1 cellular context compared by ENCODE assay signal in genomic region chr14:34629657-34630529, GRCh38.
TF ChIP-seq lines count a peak whose summit lies in the region.

TSS of gene SNX6 (minus strand) at chr14:34630148. CDS start at chr14:34630116, 32 bp downstream.

TF ChIP-seq in K562, 482 proteins besides CTCF, POLR2A, EP300 and RAD21 (continued from another document and continues in another):
- no peak for TF ChIP-seq BCLAF1 (IDR thresholded peaks at IDR 0.05; ENCODE audit: borderline replicate concordance in 1 of 2, control insufficient read depth in 1 of 2, low read depth in 2 of 2, low read length in 1 of 2)
- no peak for TF ChIP-seq ZNF277 (CRISPR knock-in tag; IDR thresholded peaks at IDR 0.05; ENCODE audit: borderline replicate concordance)
- peak; percentile 32; the same call in 1 of the 2 replicates for TF ChIP-seq SPI1 (IDR thresholded peaks at IDR 0.05; ENCODE audit: borderline replicate concordance, low read depth, low read length)
- TF ChIP-seq MYNN (IDR thresholded peaks at IDR 0.05): no peak
- TF ChIP-seq MYNN (CRISPR knock-in tag; IDR thresholded peaks at IDR 0.05): no peak
- TF ChIP-seq ZNF583 (CRISPR knock-in tag; IDR thresholded peaks at IDR 0.05): no peak
- peak; percentile 71 for TF ChIP-seq ZFX (CRISPR knock-in tag; IDR thresholded peaks at IDR 0.05)
- TF ChIP-seq GABPB1 (CRISPR knock-in tag; IDR thresholded peaks at IDR 0.05): no peak
- no peak for TF ChIP-seq MLX (CRISPR knock-in tag; conservative IDR thresholded peaks at IDR 0.05)
- TF ChIP-seq CGGBP1 (CRISPR knock-in tag; IDR thresholded peaks at IDR 0.05): no peak
- TF ChIP-seq SNAPC5 (CRISPR knock-in tag; IDR thresholded peaks at IDR 0.05): no peak
- TF ChIP-seq SMC3 (conservative IDR thresholded peaks at IDR 0.05; ENCODE audit: insufficient read depth, low read depth, low read length): no peak
- no peak for TF ChIP-seq MAFF (IDR thresholded peaks at IDR 0.05; ENCODE audit: low read length)
- no peak for TF ChIP-seq SMAD2 (IDR thresholded peaks at IDR 0.05; ENCODE audit: low read depth, low read length)
- TF ChIP-seq TEAD1 (CRISPR knock-in tag; IDR thresholded peaks at IDR 0.05): no peak
- TF ChIP-seq MAFK (IDR thresholded peaks at IDR 0.05; ENCODE audit: low read length): no peak
- TF ChIP-seq CREM (IDR thresholded peaks at IDR 0.05; ENCODE audit: low read depth): peak; percentile 6; the same call in 1 of the 2 replicates
- TF ChIP-seq DLX4 (CRISPR knock-in tag; IDR thresholded peaks at IDR 0.05): no peak
- no peak for TF ChIP-seq ZNF239 (CRISPR knock-in tag; IDR thresholded peaks at IDR 0.05)
- TF ChIP-seq DEAF1 (CRISPR knock-in tag; IDR thresholded peaks at IDR 0.05): no peak
- TF ChIP-seq POLR2AphosphoS5 (IDR thresholded peaks at IDR 0.05; ENCODE audit: control insufficient read depth, insufficient read depth, low read depth, low read length): peak; percentile 42; the same call in 1 of the 2 replicates
- TF ChIP-seq ZNF592 (IDR thresholded peaks at IDR 0.05): no peak
- TF ChIP-seq DMBX1 (CRISPR knock-in tag; IDR thresholded peaks at IDR 0.05; ENCODE audit: borderline replicate concordance): no peak
- no peak for TF ChIP-seq TCF7L2 (IDR thresholded peaks at IDR 0.05; ENCODE audit: low read depth, low read length)
- TF ChIP-seq MXD1 (CRISPR knock-in tag; IDR thresholded peaks at IDR 0.05; ENCODE audit: borderline replicate concordance, poor library complexity, severe bottlenecking): no peak
- TF ChIP-seq E4F1 (CRISPR knock-in tag; IDR thresholded peaks at IDR 0.05; ENCODE audit: borderline replicate concordance): no peak
- TF ChIP-seq TCF7 (IDR thresholded peaks at IDR 0.05; ENCODE audit: borderline replicate concordance): no peak
- no peak for TF ChIP-seq ZNF174 (CRISPR knock-in tag; IDR thresholded peaks at IDR 0.05)
- no peak for TF ChIP-seq SMARCE1 (IDR thresholded peaks at IDR 0.05)
- no peak for TF ChIP-seq GATAD2A (IDR thresholded peaks at IDR 0.05)
- TF ChIP-seq ZNF263 (CRISPR knock-in tag; IDR thresholded peaks at IDR 0.05; ENCODE audit: borderline replicate concordance): 0 out of 2 replicates have a peak, but pooled peaks have one; percentile 14
- no peak for TF ChIP-seq MTA2 (IDR thresholded peaks at IDR 0.05; ENCODE audit: low read depth)
- peak; percentile 55; the same call in 1 of the 2 replicates for TF ChIP-seq POLR2H (tag; IDR thresholded peaks at IDR 0.05; ENCODE audit: low read depth)
- TF ChIP-seq SMARCC2 (IDR thresholded peaks at IDR 0.05; ENCODE audit: low read depth): no peak
- TF ChIP-seq OTX1 (CRISPR knock-in tag; IDR thresholded peaks at IDR 0.05): no peak
- no peak for TF ChIP-seq NR2C2 (CRISPR knock-in tag; IDR thresholded peaks at IDR 0.05)
- 0 out of 2 replicates have a peak, but pooled peaks have one; percentile 25 for TF ChIP-seq NR2C2 (tag; IDR thresholded peaks at IDR 0.05)
- TF ChIP-seq TCF3 (CRISPR knock-in tag; IDR thresholded peaks at IDR 0.05): no peak
- TF ChIP-seq ZNF696 (CRISPR knock-in tag; conservative IDR thresholded peaks at IDR 0.05): no peak
- TF ChIP-seq PHF8 (IDR thresholded peaks at IDR 0.05; ENCODE audit: borderline replicate concordance, low read length): peak; percentile 71; the same call in 1 of the 2 replicates
- no peak for TF ChIP-seq ZNF134 (CRISPR knock-in tag; conservative IDR thresholded peaks at IDR 0.05)
- TF ChIP-seq RBM17 (IDR thresholded peaks at IDR 0.05; ENCODE audit: borderline replicate concordance, low read depth, low read length): no peak
- no peak for TF ChIP-seq ATF6 (CRISPR knock-in tag; IDR thresholded peaks at IDR 0.05)
- TF ChIP-seq TAF1 (IDR thresholded peaks at IDR 0.05; ENCODE audit: control insufficient read depth, extremely low read depth, insufficient read depth, low read length, severe bottlenecking): peak; percentile 80
- TF ChIP-seq ATF3 (IDR thresholded peaks at IDR 0.05): no peak
- no peak for TF ChIP-seq ATF3 (CRISPR knock-in tag; conservative IDR thresholded peaks at IDR 0.05)
- TF ChIP-seq GTF2B (IDR thresholded peaks at IDR 0.05; ENCODE audit: extremely low read depth, insufficient read length): no peak
- TF ChIP-seq CXXC5 (CRISPR knock-in tag; IDR thresholded peaks at IDR 0.05): peak; percentile 51; the same call in 1 of the 2 replicates
